ENCODE assay signal across 1 cellular context in the genomic region with DNA sequence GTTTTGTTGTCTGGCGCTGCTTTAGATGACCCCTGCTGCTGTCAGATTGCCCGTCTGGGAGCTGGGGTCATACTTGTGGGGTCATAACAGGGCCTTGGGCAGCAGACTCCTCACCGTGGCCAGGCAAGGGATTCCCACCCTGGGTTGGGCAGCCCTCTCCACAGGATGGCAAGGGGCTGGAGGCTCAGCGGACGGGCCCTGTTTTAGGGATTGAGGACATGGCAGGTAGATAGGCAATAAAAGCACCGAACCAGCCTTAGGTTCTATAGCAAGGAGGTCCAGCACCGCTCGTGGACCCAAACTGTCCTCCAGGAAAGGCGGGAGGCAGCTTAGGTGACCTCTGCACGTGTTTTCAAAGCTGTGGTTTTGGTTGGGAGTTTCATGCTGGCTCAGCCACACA.
TF ChIP-seq lines count a peak whose summit lies in the region.

No MANE protein-coding gene starts in this region.

TF ChIP-seq in GM12878, 131 proteins besides CTCF, POLR2A, EP300 and RAD21 (continued from another document):
- TF ChIP-seq, protein P1, sequence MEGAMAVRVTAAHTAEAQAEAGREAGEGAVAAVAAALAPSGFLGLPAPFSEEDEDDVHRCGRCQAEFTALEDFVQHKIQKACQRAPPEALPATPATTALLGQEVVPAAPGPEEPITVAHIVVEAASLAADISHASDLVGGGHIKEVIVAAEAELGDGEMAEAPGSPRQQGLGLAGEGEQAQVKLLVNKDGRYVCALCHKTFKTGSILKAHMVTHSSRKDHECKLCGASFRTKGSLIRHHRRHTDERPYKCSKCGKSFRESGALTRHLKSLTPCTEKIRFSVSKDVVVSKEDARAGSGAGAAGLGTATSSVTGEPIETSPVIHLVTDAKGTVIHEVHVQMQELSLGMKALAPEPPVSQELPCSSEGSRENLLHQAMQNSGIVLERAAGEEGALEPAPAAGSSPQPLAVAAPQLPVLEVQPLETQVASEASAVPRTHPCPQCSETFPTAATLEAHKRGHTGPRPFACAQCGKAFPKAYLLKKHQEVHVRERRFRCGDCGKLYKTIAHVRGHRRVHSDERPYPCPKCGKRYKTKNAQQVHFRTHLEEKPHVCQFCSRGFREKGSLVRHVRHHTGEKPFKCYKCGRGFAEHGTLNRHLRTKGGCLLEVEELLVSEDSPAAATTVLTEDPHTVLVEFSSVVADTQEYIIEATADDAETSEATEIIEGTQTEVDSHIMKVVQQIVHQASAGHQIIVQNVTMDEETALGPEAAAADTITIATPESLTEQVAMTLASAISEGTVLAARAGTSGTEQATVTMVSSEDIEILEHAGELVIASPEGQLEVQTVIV (IDR thresholded peaks at IDR 0.05; ENCODE audit: borderline replicate concordance, partially characterized antibody), result no peak
